11 cellular contexts compared by ENCODE assay signal in genomic region chr3:69665026-69665739, GRCh38.
A peak's percentile ranks its signal among the peaks of the same experiment; 100 is the strongest.
DNase-seq lines count a peak whose midpoint lies in the region; ATAC-seq, FAIRE-seq and TF ChIP-seq lines count a peak whose summit lies in the region.
"Had no signal": no experiment of that assay in that cellular context is flagged by ENCODE, and none has a peak within 500 bp of the region (broad histone marks: within the 10 kb centered on the region; RNA-seq: fewer than 3 reads in every experiment).

No MANE protein-coding gene starts in this region.

- no peak overlapping the region for H3K4me3 ChIP-seq in PC-3 (ENCODE audit: low read length)
- H3K4me3 ChIP-seq: GM12878, prostate gland had no signal

- no peak overlapping the region for H3K9ac ChIP-seq in PC-3 (ENCODE audit: low read length)

- no TSS peak for BruUV-seq in PC-3 (replicated peaks; lab: Mats Ljungman, UMichigan)

- POLR2A ChIA-PET in PC-3 (lab: Charles Lee; ENCODE audit: unreplicated experiment) (no interaction called here), T-cell (lab: Charles Lee) (no interaction called here)

- H3K36me3 Mint-ChIP-seq in CD14-positive monocyte = no peaks in the 10 kb centered on the region
- H3K36me3 Mint-ChIP-seq in T-cell = no peaks in the 10 kb centered on the region

- H3K36me3 ChIP-seq in PC-3 (ENCODE audit: low read depth, low read length) = no peaks in the 10 kb centered on the region
- H3K36me3 ChIP-seq: prostate gland had no signal

- no peaks in the 10 kb centered on the region for H3K9me3 ChIP-seq in PC-3 (ENCODE audit: low read length)
- H3K9me3 ChIP-seq: prostate gland had no signal

- no peaks in the 10 kb centered on the region for H3K9me2 ChIP-seq in PC-3 (replicated peaks; ENCODE audit: low read length)

- no peak for FAIRE-seq in frontal cortex (lab: Jason Lieb, UNC)
- FAIRE-seq: GM12878 had no signal

- TF ChIP-seq CTCF in PC-3 (conservative IDR thresholded peaks at IDR 0.05; ENCODE audit: low read depth, low read length) (no peak), CD14-positive monocyte (IDR thresholded peaks at IDR 0.05) (no peak)

- intact Hi-C loops in PC-3 (cut with micrococcal nuclease) (loop anchor here (5.0 kb wide), 1 partner anchor 133 kb away; no protein-coding TSS in a partner anchor), CD14-positive monocyte (cut with micrococcal nuclease) (no loop called here)

- H3K4me1 ChIP-seq in PC-3 (ENCODE audit: insufficient read depth, low read length) = peaks cover 5% of the 10 kb centered on the region; the same call in 1 of the 2 replicates
- H3K4me1 ChIP-seq: prostate gland had no signal

- H3K4me1 Mint-ChIP-seq in CD14-positive monocyte = peaks cover 2% of the 10 kb centered on the region
- no peaks in the 10 kb centered on the region for H3K4me1 Mint-ChIP-seq in T-cell

- peak; percentile 23 for DNase-seq in HPDE6-E6E7 (ENCODE audit: extremely low spot score)
- DNase-seq in PC-3 = peak; percentile 6
- DNase-seq in frontal cortex (ENCODE audit: low spot score in 2 of 2) = peak; percentile 29 to 33
- peak; percentile 96 for DNase-seq in renal cortical epithelial cell (ENCODE audit: low read depth)
- DNase-seq in ecto neural progenitor cell (ENCODE audit: low spot score) = no peak
- DNase-seq in CD14-positive monocyte (ENCODE audit: low spot score) = no peak
- DNase-seq in T-cell = no peak

- no peak overlapping the region for H3K4me2 ChIP-seq in PC-3 (ENCODE audit: low read length)

- no peaks in the 10 kb centered on the region for H3K27me3 ChIP-seq in PC-3 (ENCODE audit: low read length)

- ATAC-seq in PC-3 (peak; percentile 86), GM19023 (IDR thresholded peaks at IDR 0.05; ENCODE audit: unreplicated experiment) (no peak), T-cell (replicated peaks in 1 of 4) (no peak)
- ATAC-seq: GM12878 had no signal

- peak overlapping the region in 1 of 7 donors; percentile 37 for H3K27ac Mint-ChIP-seq in CD14-positive monocyte
- no peak overlapping the region for H3K27ac Mint-ChIP-seq in T-cell
- H3K27ac Mint-ChIP-seq: stimulated activated naive CD8-positive, alpha-beta T cell treated with anti-CD3 and anti-CD28 coated beads, Interleukin-15, Interleukin-2, amounts not matched to agents 100 ng/mL and 50 ng/mL, for 24 hours had no signal

- no peaks in the 10 kb centered on the region for H3K79me2 ChIP-seq in PC-3 (ENCODE audit: low read length)

- H3K4me3 Mint-ChIP-seq in CD14-positive monocyte = no peak overlapping the region
- no peak overlapping the region for H3K4me3 Mint-ChIP-seq in T-cell
- H3K4me3 Mint-ChIP-seq: stimulated activated naive CD8-positive, alpha-beta T cell treated with anti-CD3 and anti-CD28 coated beads, Interleukin-15, Interleukin-2, amounts not matched to agents 100 ng/mL and 50 ng/mL, for 24 hours had no signal

- H3K27ac ChIP-seq in PC-3 (ENCODE audit: low read length) = no peak overlapping the region
- H3K27ac ChIP-seq: prostate gland had no signal

- CTCF ChIA-PET in PC-3 (lab: Charles Lee) = no interaction called here
- CTCF ChIA-PET in T-cell (lab: Charles Lee) = interaction anchor here in 1 of 2 donors (0.6 kb wide), 1 partner anchor 720 kb away, joined by 4 read pairs; no protein-coding TSS in a partner anchor

- H3K9me3 Mint-ChIP-seq in CD14-positive monocyte (peaks cover 0 to 9% (median 3%) of the 10 kb centered on the region in 7 donors), T-cell (no peaks in the 10 kb centered on the region)
- H3K9me3 Mint-ChIP-seq: stimulated activated naive CD8-positive, alpha-beta T cell treated with anti-CD3 and anti-CD28 coated beads, Interleukin-15, Interleukin-2, amounts not matched to agents 100 ng/mL and 50 ng/mL, for 24 hours had no signal

- no peaks in the 10 kb centered on the region for H3F3A ChIP-seq in PC-3 (ENCODE audit: low read length, unreplicated experiment)

- no peaks in the 10 kb centered on the region for H4K20me1 ChIP-seq in PC-3 (ENCODE audit: low read length)

- 0 out of 2 replicates have a peak overlapping the region, but pooled peaks have one; percentile 42 for H2AFZ ChIP-seq in PC-3 (ENCODE audit: low read length)

- H3K27me3 Mint-ChIP-seq in CD14-positive monocyte (ENCODE audit: low read depth in 3 of 3) (peaks cover 0 to 3% (median 1%) of the 10 kb centered on the region in 3 donors), T-cell (no peaks in the 10 kb centered on the region)
- H3K27me3 Mint-ChIP-seq: stimulated activated naive CD8-positive, alpha-beta T cell treated with anti-CD3 and anti-CD28 coated beads, Interleukin-15, Interleukin-2, amounts not matched to agents 100 ng/mL and 50 ng/mL, for 24 hours had no signal

Comparison
In these comparisons a context has a peak if more than half of its experiments do, and no peak if none do; other contexts are left out.
1. DNase-seq: peak in HPDE6-E6E7 (single experiment), PC-3 (single experiment), frontal cortex (2 of 2) and renal cortical epithelial cell (single experiment); none in ecto neural progenitor cell (single experiment), CD14-positive monocyte (single experiment) and T-cell (0 of 34).